1 cellular context compared by ENCODE assay signal in the genomic region with DNA sequence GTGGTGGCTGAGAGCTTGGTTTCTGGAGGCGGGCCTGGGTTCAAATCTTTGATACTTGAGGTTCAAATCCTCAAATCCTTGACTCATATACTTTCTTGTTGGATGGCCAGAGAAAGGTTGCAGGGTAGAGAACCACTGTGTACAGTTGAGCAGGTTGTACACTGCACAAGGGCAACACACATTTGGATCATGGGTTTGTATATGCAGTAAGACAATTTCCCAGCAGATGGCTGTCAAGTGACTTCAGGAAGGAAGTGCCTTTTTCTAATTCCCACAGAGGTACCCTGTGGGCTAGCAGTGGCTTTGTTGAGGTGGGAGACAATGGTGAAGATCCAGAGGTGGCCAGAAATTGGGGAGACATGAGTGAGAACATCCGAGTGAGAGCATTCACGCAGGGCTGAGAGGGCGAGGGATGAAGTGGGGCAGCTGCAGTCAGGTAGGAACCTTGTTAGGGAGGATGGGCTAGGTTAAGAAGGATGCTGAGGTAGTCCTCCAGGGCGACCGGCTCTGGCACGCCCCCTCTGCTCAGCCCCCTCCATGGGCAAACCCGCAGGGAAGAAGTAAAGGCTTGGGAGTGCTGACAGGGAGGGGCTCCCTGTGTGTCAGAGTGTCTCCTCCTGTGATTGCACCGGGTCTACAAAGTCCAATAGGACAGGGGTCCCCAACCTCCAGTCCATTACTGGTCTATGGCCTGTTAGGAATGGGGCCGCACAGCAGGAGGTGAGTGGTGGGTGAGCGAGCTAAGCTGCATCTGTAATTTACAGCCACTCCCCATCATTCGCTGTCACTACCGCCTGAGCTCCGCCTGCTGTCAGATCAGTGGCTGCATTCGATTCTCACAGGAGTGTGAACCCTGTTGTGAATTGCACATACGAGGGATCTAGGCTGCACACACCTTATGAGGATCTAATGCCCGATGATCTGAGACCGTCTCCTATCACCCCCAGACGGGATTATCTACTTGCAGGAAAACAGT.
TF ChIP-seq lines count a peak whose summit lies in the region.

No MANE protein-coding gene starts in this region.

TF ChIP-seq in GM23338, 12 proteins besides CTCF, POLR2A, EP300 and RAD21 (continued from another document):
- TF ChIP-seq, protein P1, sequence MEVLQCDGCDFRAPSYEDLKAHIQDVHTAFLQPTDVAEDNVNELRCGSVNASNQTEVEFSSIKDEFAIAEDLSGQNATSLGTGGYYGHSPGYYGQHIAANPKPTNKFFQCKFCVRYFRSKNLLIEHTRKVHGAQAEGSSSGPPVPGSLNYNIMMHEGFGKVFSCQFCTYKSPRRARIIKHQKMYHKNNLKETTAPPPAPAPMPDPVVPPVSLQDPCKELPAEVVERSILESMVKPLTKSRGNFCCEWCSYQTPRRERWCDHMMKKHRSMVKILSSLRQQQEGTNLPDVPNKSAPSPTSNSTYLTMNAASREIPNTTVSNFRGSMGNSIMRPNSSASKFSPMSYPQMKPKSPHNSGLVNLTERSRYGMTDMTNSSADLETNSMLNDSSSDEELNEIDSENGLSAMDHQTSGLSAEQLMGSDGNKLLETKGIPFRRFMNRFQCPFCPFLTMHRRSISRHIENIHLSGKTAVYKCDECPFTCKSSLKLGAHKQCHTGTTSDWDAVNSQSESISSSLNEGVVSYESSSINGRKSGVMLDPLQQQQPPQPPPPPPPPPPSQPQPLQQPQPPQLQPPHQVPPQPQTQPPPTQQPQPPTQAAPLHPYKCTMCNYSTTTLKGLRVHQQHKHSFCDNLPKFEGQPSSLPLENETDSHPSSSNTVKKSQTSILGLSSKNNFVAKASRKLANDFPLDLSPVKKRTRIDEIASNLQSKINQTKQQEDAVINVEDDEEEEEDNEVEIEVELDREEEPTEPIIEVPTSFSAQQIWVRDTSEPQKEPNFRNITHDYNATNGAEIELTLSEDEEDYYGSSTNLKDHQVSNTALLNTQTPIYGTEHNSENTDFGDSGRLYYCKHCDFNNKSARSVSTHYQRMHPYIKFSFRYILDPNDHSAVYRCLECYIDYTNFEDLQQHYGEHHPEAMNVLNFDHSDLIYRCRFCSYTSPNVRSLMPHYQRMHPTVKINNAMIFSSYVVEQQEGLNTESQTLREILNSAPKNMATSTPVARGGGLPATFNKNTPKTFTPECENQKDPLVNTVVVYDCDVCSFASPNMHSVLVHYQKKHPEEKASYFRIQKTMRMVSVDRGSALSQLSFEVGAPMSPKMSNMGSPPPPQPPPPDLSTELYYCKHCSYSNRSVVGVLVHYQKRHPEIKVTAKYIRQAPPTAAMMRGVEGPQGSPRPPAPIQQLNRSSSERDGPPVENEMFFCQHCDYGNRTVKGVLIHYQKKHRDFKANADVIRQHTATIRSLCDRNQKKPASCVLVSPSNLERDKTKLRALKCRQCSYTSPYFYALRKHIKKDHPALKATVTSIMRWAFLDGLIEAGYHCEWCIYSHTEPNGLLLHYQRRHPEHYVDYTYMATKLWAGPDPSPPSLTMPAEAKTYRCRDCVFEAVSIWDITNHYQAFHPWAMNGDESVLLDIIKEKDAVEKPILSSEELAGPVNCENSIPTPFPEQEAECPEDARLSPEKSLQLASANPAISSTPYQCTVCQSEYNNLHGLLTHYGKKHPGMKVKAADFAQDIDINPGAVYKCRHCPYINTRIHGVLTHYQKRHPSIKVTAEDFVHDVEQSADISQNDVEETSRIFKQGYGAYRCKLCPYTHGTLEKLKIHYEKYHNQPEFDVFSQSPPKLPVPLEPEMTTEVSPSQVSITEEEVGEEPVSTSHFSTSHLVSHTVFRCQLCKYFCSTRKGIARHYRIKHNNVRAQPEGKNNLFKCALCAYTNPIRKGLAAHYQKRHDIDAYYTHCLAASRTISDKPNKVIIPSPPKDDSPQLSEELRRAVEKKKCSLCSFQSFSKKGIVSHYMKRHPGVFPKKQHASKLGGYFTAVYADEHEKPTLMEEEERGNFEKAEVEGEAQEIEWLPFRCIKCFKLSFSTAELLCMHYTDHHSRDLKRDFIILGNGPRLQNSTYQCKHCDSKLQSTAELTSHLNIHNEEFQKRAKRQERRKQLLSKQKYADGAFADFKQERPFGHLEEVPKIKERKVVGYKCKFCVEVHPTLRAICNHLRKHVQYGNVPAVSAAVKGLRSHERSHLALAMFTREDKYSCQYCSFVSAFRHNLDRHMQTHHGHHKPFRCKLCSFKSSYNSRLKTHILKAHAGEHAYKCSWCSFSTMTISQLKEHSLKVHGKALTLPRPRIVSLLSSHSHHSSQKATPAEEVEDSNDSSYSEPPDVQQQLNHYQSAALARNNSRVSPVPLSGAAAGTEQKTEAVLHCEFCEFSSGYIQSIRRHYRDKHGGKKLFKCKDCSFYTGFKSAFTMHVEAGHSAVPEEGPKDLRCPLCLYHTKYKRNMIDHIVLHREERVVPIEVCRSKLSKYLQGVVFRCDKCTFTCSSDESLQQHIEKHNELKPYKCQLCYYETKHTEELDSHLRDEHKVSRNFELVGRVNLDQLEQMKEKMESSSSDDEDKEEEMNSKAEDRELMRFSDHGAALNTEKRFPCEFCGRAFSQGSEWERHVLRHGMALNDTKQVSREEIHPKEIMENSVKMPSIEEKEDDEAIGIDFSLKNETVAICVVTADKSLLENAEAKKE (CRISPR knock-in tag; IDR thresholded peaks at IDR 0.05) = no peak
- TF ChIP-seq NANOG (IDR thresholded peaks at IDR 0.05; ENCODE audit: borderline replicate concordance) (no peak), EZH2 (IDR thresholded peaks at IDR 0.05; ENCODE audit: low read depth, unreplicated experiment) (no peak), EZH2phosphoT487 (IDR thresholded peaks at IDR 0.05; ENCODE audit: unreplicated experiment) (no peak), ZNF114 (CRISPR knock-in tag; IDR thresholded peaks at IDR 0.05) (no peak), CREB1 (CRISPR knock-in tag; IDR thresholded peaks at IDR 0.05; ENCODE audit: low read depth) (no peak), POLR2AphosphoS5 (IDR thresholded peaks at IDR 0.05; ENCODE audit: low read depth) (no peak), JUNB (IDR thresholded peaks at IDR 0.05; ENCODE audit: unreplicated experiment) (no peak), ZNF331 (CRISPR knock-in tag; IDR thresholded peaks at IDR 0.05; ENCODE audit: low read depth) (no peak)
- TF ChIP-seq, protein P2, sequence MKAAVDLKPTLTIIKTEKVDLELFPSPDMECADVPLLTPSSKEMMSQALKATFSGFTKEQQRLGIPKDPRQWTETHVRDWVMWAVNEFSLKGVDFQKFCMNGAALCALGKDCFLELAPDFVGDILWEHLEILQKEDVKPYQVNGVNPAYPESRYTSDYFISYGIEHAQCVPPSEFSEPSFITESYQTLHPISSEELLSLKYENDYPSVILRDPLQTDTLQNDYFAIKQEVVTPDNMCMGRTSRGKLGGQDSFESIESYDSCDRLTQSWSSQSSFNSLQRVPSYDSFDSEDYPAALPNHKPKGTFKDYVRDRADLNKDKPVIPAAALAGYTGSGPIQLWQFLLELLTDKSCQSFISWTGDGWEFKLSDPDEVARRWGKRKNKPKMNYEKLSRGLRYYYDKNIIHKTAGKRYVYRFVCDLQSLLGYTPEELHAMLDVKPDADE (IDR thresholded peaks at IDR 0.05) = no peak
- TF ChIP-seq, protein P3, sequence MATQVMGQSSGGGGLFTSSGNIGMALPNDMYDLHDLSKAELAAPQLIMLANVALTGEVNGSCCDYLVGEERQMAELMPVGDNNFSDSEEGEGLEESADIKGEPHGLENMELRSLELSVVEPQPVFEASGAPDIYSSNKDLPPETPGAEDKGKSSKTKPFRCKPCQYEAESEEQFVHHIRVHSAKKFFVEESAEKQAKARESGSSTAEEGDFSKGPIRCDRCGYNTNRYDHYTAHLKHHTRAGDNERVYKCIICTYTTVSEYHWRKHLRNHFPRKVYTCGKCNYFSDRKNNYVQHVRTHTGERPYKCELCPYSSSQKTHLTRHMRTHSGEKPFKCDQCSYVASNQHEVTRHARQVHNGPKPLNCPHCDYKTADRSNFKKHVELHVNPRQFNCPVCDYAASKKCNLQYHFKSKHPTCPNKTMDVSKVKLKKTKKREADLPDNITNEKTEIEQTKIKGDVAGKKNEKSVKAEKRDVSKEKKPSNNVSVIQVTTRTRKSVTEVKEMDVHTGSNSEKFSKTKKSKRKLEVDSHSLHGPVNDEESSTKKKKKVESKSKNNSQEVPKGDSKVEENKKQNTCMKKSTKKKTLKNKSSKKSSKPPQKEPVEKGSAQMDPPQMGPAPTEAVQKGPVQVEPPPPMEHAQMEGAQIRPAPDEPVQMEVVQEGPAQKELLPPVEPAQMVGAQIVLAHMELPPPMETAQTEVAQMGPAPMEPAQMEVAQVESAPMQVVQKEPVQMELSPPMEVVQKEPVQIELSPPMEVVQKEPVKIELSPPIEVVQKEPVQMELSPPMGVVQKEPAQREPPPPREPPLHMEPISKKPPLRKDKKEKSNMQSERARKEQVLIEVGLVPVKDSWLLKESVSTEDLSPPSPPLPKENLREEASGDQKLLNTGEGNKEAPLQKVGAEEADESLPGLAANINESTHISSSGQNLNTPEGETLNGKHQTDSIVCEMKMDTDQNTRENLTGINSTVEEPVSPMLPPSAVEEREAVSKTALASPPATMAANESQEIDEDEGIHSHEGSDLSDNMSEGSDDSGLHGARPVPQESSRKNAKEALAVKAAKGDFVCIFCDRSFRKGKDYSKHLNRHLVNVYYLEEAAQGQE (IDR thresholded peaks at IDR 0.05; ENCODE audit: unreplicated experiment) = no peak
TF ChIP-seq in GM23338: peak in this region for 0.
